In genomic region chr1:6965914-6966241, GRCh38 we compare ENCODE assay signal across 15 cellular contexts.
DNase-seq lines count a peak whose midpoint lies in the region; ATAC-seq and TF ChIP-seq lines count a peak whose summit lies in the region.
"Had no signal": no experiment of that assay in that cellular context is flagged by ENCODE, and none has a peak within 500 bp of the region (broad histone marks: within the 10 kb centered on the region; RNA-seq: fewer than 3 reads in every experiment).

No MANE protein-coding gene starts in this region.

- DNase-seq in natural killer cell treated with Interleukin-12 subunit alpha and Interleukin-12 subunit beta and Interleukin-15 and Interleukin-18, amount 100 ng/mL, for 72 hours (ENCODE audit: low spot score) = peak; percentile 8
- DNase-seq in natural killer cell (no peak), type B pancreatic cell (ENCODE audit: extremely low spot score, unreplicated experiment) (no peak), cortex of kidney (lab: John Stamatoyannopoulos, UW) (no peak), NCI-H2081 treated with DMSO at 0.1 percent for 48 hours (lab: John Stamatoyannopoulos, UW) (no peak), NCI-H446 (lab: John Stamatoyannopoulos, UW) (no peak)
- DNase-seq: Calu3; CD4-positive, CD25-positive, alpha-beta regulatory T cell; DMS 273 treated with DMSO at 0.1 percent for 48 hours had no signal

- intact Hi-C loops in natural killer cell (cut with micrococcal nuclease) = no loop called here

- no peaks in the 10 kb centered on the region for H3K36me3 Mint-ChIP-seq in natural killer cell treated with Interleukin-12 subunit alpha and Interleukin-12 subunit beta and Interleukin-15 and Interleukin-18, amount 100 ng/mL, for 72 hours
- H3K36me3 Mint-ChIP-seq in natural killer cell (no peaks in the 10 kb centered on the region), nephron (ENCODE audit: low read depth) (no peaks in the 10 kb centered on the region), type B pancreatic cell (no peaks in the 10 kb centered on the region)
- H3K36me3 Mint-ChIP-seq: CD4-positive, CD25-positive, alpha-beta regulatory T cell had no signal

- peaks cover 48 to 57% of the 10 kb centered on the region in 2 donors for H3K27me3 Mint-ChIP-seq in natural killer cell treated with Interleukin-12 subunit alpha and Interleukin-12 subunit beta and Interleukin-15 and Interleukin-18, amount 100 ng/mL, for 72 hours
- H3K27me3 Mint-ChIP-seq in natural killer cell (ENCODE audit: low read depth in 2 of 2) = peaks cover 44 to 45% of the 10 kb centered on the region in 2 donors
- peaks cover 23% of the 10 kb centered on the region for H3K27me3 Mint-ChIP-seq in nephron (ENCODE audit: low read depth)
- H3K27me3 Mint-ChIP-seq in type B pancreatic cell = peaks cover 37% of the 10 kb centered on the region

- ATAC-seq in natural killer cell treated with Interleukin-12 subunit alpha and Interleukin-12 subunit beta and Interleukin-15 and Interleukin-18, amount 100 ng/mL, for 72 hours = no peak
- ATAC-seq in natural killer cell = no peak
- ATAC-seq: GM12878, HCT116 had no signal

- H3K4me3 Mint-ChIP-seq in natural killer cell treated with Interleukin-12 subunit alpha and Interleukin-12 subunit beta and Interleukin-15 and Interleukin-18, amount 100 ng/mL, for 72 hours = no peak overlapping the region
- H3K4me3 Mint-ChIP-seq in natural killer cell = no peak overlapping the region
- peak overlapping the region in 2 of 3 experiments; percentile 16 to 25 for H3K4me3 Mint-ChIP-seq in nephron
- no peak overlapping the region for H3K4me3 Mint-ChIP-seq in type B pancreatic cell
- H3K4me3 Mint-ChIP-seq: CD4-positive, CD25-positive, alpha-beta regulatory T cell had no signal

- no peak for TF ChIP-seq CTCF in natural killer cell (IDR thresholded peaks at IDR 0.05)
- TF ChIP-seq CTCF in VCaP (conservative IDR thresholded peaks at IDR 0.05) = no peak
- TF ChIP-seq CTCF in nephron (IDR thresholded peaks at IDR 0.05; ENCODE audit: unreplicated experiment in 3 of 3) = no peak
- no peak for TF ChIP-seq CTCF in type B pancreatic cell (conservative IDR thresholded peaks at IDR 0.05)

- peak overlapping the region; percentile 89 for H3K27ac ChIP-seq in VCaP
- H3K27ac ChIP-seq: 22Rv1, HL-60 had no signal

- no peaks in the 10 kb centered on the region for H3K9me3 Mint-ChIP-seq in natural killer cell treated with Interleukin-12 subunit alpha and Interleukin-12 subunit beta and Interleukin-15 and Interleukin-18, amount 100 ng/mL, for 72 hours
- H3K9me3 Mint-ChIP-seq in natural killer cell = no peaks in the 10 kb centered on the region
- H3K9me3 Mint-ChIP-seq in nephron = no peaks in the 10 kb centered on the region
- H3K9me3 Mint-ChIP-seq in type B pancreatic cell = no peaks in the 10 kb centered on the region

- peaks cover 6 to 15% of the 10 kb centered on the region in 2 donors for H3K4me1 Mint-ChIP-seq in natural killer cell treated with Interleukin-12 subunit alpha and Interleukin-12 subunit beta and Interleukin-15 and Interleukin-18, amount 100 ng/mL, for 72 hours (ENCODE audit: low read depth in 2 of 2)
- peaks cover 14 to 27% of the 10 kb centered on the region in 2 donors for H3K4me1 Mint-ChIP-seq in natural killer cell
- peaks cover 49% of the 10 kb centered on the region for H3K4me1 Mint-ChIP-seq in nephron
- peaks cover 20% of the 10 kb centered on the region for H3K4me1 Mint-ChIP-seq in type B pancreatic cell (ENCODE audit: unreplicated experiment)

- H3K27ac Mint-ChIP-seq in natural killer cell treated with Interleukin-12 subunit alpha and Interleukin-12 subunit beta and Interleukin-15 and Interleukin-18, amount 100 ng/mL, for 72 hours = no peak overlapping the region
- no peak overlapping the region for H3K27ac Mint-ChIP-seq in natural killer cell
- H3K27ac Mint-ChIP-seq in nephron = peak overlapping the region; percentile 77 to 91 (median 80)
- no peak overlapping the region for H3K27ac Mint-ChIP-seq in type B pancreatic cell
- H3K27ac Mint-ChIP-seq: CD4-positive, CD25-positive, alpha-beta regulatory T cell had no signal

Comparison
In these comparisons a context has a peak if more than half of its experiments do, and no peak if none do; other contexts are left out.
1. H3K27ac Mint-ChIP-seq: peak in nephron (3 of 3); none in natural killer cell treated with Interleukin-12 subunit alpha and Interleukin-12 subunit beta and Interleukin-15 and Interleukin-18, amount 100 ng/mL, for 72 hours (0 of 2), natural killer cell (0 of 2) and type B pancreatic cell (single experiment).
2. H3K4me3 Mint-ChIP-seq: peak in nephron (2 of 3); none in natural killer cell treated with Interleukin-12 subunit alpha and Interleukin-12 subunit beta and Interleukin-15 and Interleukin-18, amount 100 ng/mL, for 72 hours (single experiment), natural killer cell (single experiment) and type B pancreatic cell (single experiment).